In genomic region chr13:51618626-51619025, GRCh38 we compare ENCODE assay signal across 14 cellular contexts. TPM values are rescaled to one million over a fixed set of nuclear protein-coding genes. Genes with fewer than 3 reads are reported as not detected.
A peak's percentile ranks its signal among the peaks of the same experiment; 100 is the strongest.
DNase-seq lines count a peak whose midpoint lies in the region; ATAC-seq and TF ChIP-seq lines count a peak whose summit lies in the region.
"Had no signal": no experiment of that assay in that cellular context is flagged by ENCODE, and none has a peak within 500 bp of the region (broad histone marks: within the 10 kb centered on the region; RNA-seq: fewer than 3 reads in every experiment).

No MANE protein-coding gene starts in this region.

- peak; percentile 13 for DNase-seq in COR-L47 (lab: John Stamatoyannopoulos, UW)
- DNase-seq in WTC11 (ENCODE audit: low spot score): no peak
- DNase-seq in foreskin keratinocyte: peak in 1 of 2 donors; percentile 42
- no peak for DNase-seq in osteocyte (ENCODE audit: extremely low spot score, unreplicated experiment)
- no peak for DNase-seq in DMS79 (lab: John Stamatoyannopoulos, UW)
- DNase-seq in NCI-H1436 treated with DMSO at 0.1 percent for 48 hours (lab: John Stamatoyannopoulos, UW): no peak
- DNase-seq in epidermal melanocyte (ENCODE audit: insufficient read length, low spot score): no peak
- DNase-seq: activated CD4-positive, CD25-positive, alpha-beta regulatory T cell; endodermal cell; MM.1S; NCI-H526 treated with DMSO at 0.1 percent for 48 hours; spleen had no signal

- H3K27me3 ChIP-seq in foreskin keratinocyte: no peaks in the 10 kb centered on the region
- H3K27me3 ChIP-seq: spleen had no signal

- no peak for TF ChIP-seq CTCF in WTC11 (IDR thresholded peaks at IDR 0.05)
- TF ChIP-seq CTCF in foreskin keratinocyte (conservative IDR thresholded peaks at IDR 0.05): no peak
- TF ChIP-seq CTCF in osteocyte (IDR thresholded peaks at IDR 0.05): no peak

- H3K27ac Mint-ChIP-seq in WTC11 (no peak overlapping the region), osteocyte (ENCODE audit: unreplicated experiment) (peak overlapping the region; percentile 81)
- H3K27ac Mint-ChIP-seq: endodermal cell had no signal

- H3K4me1 ChIP-seq in foreskin keratinocyte: peaks cover 10% of the 10 kb centered on the region

- H3K9me3 Mint-ChIP-seq in WTC11: no peaks in the 10 kb centered on the region
- no peaks in the 10 kb centered on the region for H3K9me3 Mint-ChIP-seq in osteocyte (ENCODE audit: unreplicated experiment)
- H3K9me3 Mint-ChIP-seq: endodermal cell had no signal

- H3K4me1 Mint-ChIP-seq in WTC11: peaks cover 67% of the 10 kb centered on the region
- H3K4me1 Mint-ChIP-seq in osteocyte (ENCODE audit: unreplicated experiment): peaks cover 66% of the 10 kb centered on the region

- H3K4me3 Mint-ChIP-seq in WTC11: no peak overlapping the region
- no peak overlapping the region for H3K4me3 Mint-ChIP-seq in osteocyte (ENCODE audit: unreplicated experiment)
- H3K4me3 Mint-ChIP-seq: endodermal cell had no signal

- POLR2A ChIA-PET in WTC11 (lab: Charles Lee): interaction anchor here (0.7 kb wide), 1 partner anchor 55 kb away, joined by 4 read pairs; no protein-coding TSS in a partner anchor

- ATAC-seq in WTC11 (peak; percentile 57), foreskin keratinocyte (peak; percentile 25), GM18498 (IDR thresholded peaks at IDR 0.05; ENCODE audit: unreplicated experiment) (no peak)

- no peaks in the 10 kb centered on the region for H3K27me3 Mint-ChIP-seq in WTC11 (ENCODE audit: low read depth)
- no peaks in the 10 kb centered on the region for H3K27me3 Mint-ChIP-seq in osteocyte (ENCODE audit: unreplicated experiment)

- H3K36me3 Mint-ChIP-seq in WTC11 (no peaks in the 10 kb centered on the region), osteocyte (ENCODE audit: unreplicated experiment) (no peaks in the 10 kb centered on the region)

- no peak overlapping the region for H3K27ac ChIP-seq in foreskin keratinocyte
- H3K27ac ChIP-seq: C4-2B, spleen had no signal

- CTCF ChIA-PET in WTC11 (lab: Charles Lee): no interaction called here

TF ChIP-seq in WTC11, 78 proteins besides CTCF, POLR2A, EP300 and RAD21:
- TF ChIP-seq GABPB1 (CRISPR knock-in tag; IDR thresholded peaks at IDR 0.05) (no peak), NFYB (CRISPR knock-in tag; conservative IDR thresholded peaks at IDR 0.05; ENCODE audit: low read depth) (no peak), ZMAT4 (CRISPR knock-in tag; IDR thresholded peaks at IDR 0.05) (no peak), ESRRA (CRISPR knock-in tag; IDR thresholded peaks at IDR 0.05; ENCODE audit: borderline replicate concordance) (no peak), ZNF219 (CRISPR knock-in tag; IDR thresholded peaks at IDR 0.05; ENCODE audit: borderline replicate concordance) (no peak), ZNF121 (CRISPR knock-in tag; IDR thresholded peaks at IDR 0.05) (no peak), USF2 (CRISPR knock-in tag; IDR thresholded peaks at IDR 0.05) (no peak), PRRX2 (CRISPR knock-in tag; IDR thresholded peaks at IDR 0.05) (no peak), MAX (CRISPR knock-in tag; IDR thresholded peaks at IDR 0.05) (no peak)

RNA-seq across cellular contexts. Expression of gene WDFY2, which starts 34.4 kb away (rescaled TPM):
- total RNA-seq in WTC11 (2021) (22.6 to 25.7 TPM (median 23.7 TPM) in 3 replicates), foreskin keratinocyte (21.5 and 23.6 TPM in 2 replicates), osteocyte (18.6 and 20.7 TPM in 2 replicates)
- 9.2 and 11.1 TPM in 2 replicates for polyA plus RNA-seq in foreskin keratinocyte
